Comparison of ENCODE assay signal across 9 cellular contexts in genomic region chr20:3923818-3924217, GRCh38. TPM values are rescaled to one million over a fixed set of nuclear protein-coding genes. Genes with fewer than 3 reads are reported as not detected.
DNase-seq lines count a peak whose midpoint lies in the region; ATAC-seq and TF ChIP-seq lines count a peak whose summit lies in the region.
"Had no signal": no experiment of that assay in that cellular context is flagged by ENCODE, and none has a peak within 500 bp of the region (broad histone marks: within the 10 kb centered on the region; RNA-seq: fewer than 3 reads in every experiment).

No MANE protein-coding gene starts in this region.

- H3K4me1 ChIP-seq in HEK293 (ENCODE audit: control insufficient read depth, insufficient read depth, low read length) (no peaks in the 10 kb centered on the region), adipocyte (ENCODE audit: control insufficient read depth, insufficient read depth, low read length) (peaks cover 57% of the 10 kb centered on the region), left lung (peaks cover 4 to 77% of the 10 kb centered on the region in 2 donors)

- H3K27me3 ChIP-seq in adipocyte (replicated peaks; ENCODE audit: control insufficient read depth, insufficient read depth, low read length) (no peaks in the 10 kb centered on the region), left lung (no peaks in the 10 kb centered on the region)

- H3K4me3 ChIP-seq in HEK293 (ENCODE audit: low read depth, low read length) (no peak overlapping the region), adipocyte (ENCODE audit: low read length) (no peak overlapping the region), left lung (no peak overlapping the region)

- peak overlapping the region; percentile 52 for H3K9ac ChIP-seq in adipocyte (ENCODE audit: low read length)

- H3K9me3 ChIP-seq in HEK293 (ENCODE audit: control insufficient read depth, insufficient read depth, low read depth, low read length) = no peaks in the 10 kb centered on the region
- no peaks in the 10 kb centered on the region for H3K9me3 ChIP-seq in adipocyte (ENCODE audit: control insufficient read depth, low read length)
- H3K9me3 ChIP-seq in left lung = no peaks in the 10 kb centered on the region

- POLR2A ChIA-PET in HEK293 (lab: Yijun Ruan, JAX) = no interaction called here

- DNase-seq in Ammon's horn (ENCODE audit: low spot score) = peak; percentile 56
- DNase-seq in adipocyte (ENCODE audit: low read depth) = peak; percentile 77
- DNase-seq in left lung = no peak
- no peak for DNase-seq in NCI-H748 (lab: John Stamatoyannopoulos, UW; ENCODE audit: unreplicated experiment)
- no peak for DNase-seq in DMS79 treated with DMSO at 0.1 percent for 48 hours (lab: John Stamatoyannopoulos, UW)
- DNase-seq: NCI-H446 treated with DMSO at 0.1 percent for 48 hours had no signal

- intact Hi-C loops in left lung (cut with DNase I) = no loop called here

- peaks cover 48 to 68% of the 10 kb centered on the region in 2 experiments for H3K36me3 ChIP-seq in HEK293 (ENCODE audit: control insufficient read depth in 2 of 2, insufficient read depth in 1 of 2, low read length in 2 of 2)
- H3K36me3 ChIP-seq in adipocyte (ENCODE audit: control insufficient read depth, insufficient read depth, low read length, severe bottlenecking) = peaks cover 41% of the 10 kb centered on the region
- peaks cover 0 to 67% of the 10 kb centered on the region in 2 donors for H3K36me3 ChIP-seq in left lung

- CTCF ChIA-PET in HEK293 (lab: Yijun Ruan, JAX) = no interaction called here

- no peak overlapping the region for H3K27ac ChIP-seq in HEK293 (ENCODE audit: extremely low read depth, low read depth, low read length)
- peak overlapping the region in 1 of 2 donors; percentile 85 for H3K27ac ChIP-seq in left lung

- no peak for TF ChIP-seq CTCF in HEK293 (tag by site-specific recombination; IDR thresholded peaks at IDR 0.05)
- no peak for TF ChIP-seq CTCF in left lung (IDR thresholded peaks at IDR 0.05)

- ATAC-seq in left lung = peak; percentile 8
- no peak for ATAC-seq in HG02763 (IDR thresholded peaks at IDR 0.05; ENCODE audit: unreplicated experiment)
- ATAC-seq in GM21529 (IDR thresholded peaks at IDR 0.05; ENCODE audit: unreplicated experiment) = no peak

TF ChIP-seq in HEK293, 187 proteins besides CTCF, POLR2A, EP300 and RAD21:
- no peak for TF ChIP-seq ZNF423 (tag by site-specific recombination; IDR thresholded peaks at IDR 0.05)
- no peak for TF ChIP-seq ZNF133 (tag by site-specific recombination; IDR thresholded peaks at IDR 0.05)
- no peak for TF ChIP-seq KLF9 (tag by site-specific recombination; IDR thresholded peaks at IDR 0.05; ENCODE audit: low read depth)
- TF ChIP-seq EGR2 (tag by site-specific recombination; IDR thresholded peaks at IDR 0.05; ENCODE audit: low read depth) = peak; percentile 43; the same call in 1 of the 2 replicates
- no peak for TF ChIP-seq ZNF544 (tag by site-specific recombination; IDR thresholded peaks at IDR 0.05)
- TF ChIP-seq ZFHX2 (tag by site-specific recombination; conservative IDR thresholded peaks at IDR 0.05) = peak; percentile 74
- 0 out of 2 replicates have a peak, but pooled peaks have one; percentile 9 for TF ChIP-seq ZEB2 (tag by site-specific recombination; IDR thresholded peaks at IDR 0.05)
- TF ChIP-seq REST (tag by site-specific recombination; IDR thresholded peaks at IDR 0.05) = no peak
- no peak for TF ChIP-seq SCRT2 (tag by site-specific recombination; IDR thresholded peaks at IDR 0.05)
- TF ChIP-seq ZNF704 (tag by site-specific recombination; IDR thresholded peaks at IDR 0.05) = no peak

RNA-seq across cellular contexts. Expression of gene PANK2, which starts 34.6 kb away (rescaled TPM):
- total RNA-seq in left lung = 10 to 100 TPM; 39.4 to 47.8 TPM

Comparison
In these comparisons a context has a peak if more than half of its experiments do, and no peak if none do; other contexts are left out.
1. DNase-seq: peak in Ammon's horn (single experiment) and adipocyte (single experiment); none in left lung (0 of 2), NCI-H748 (single experiment) and DMS79 treated with DMSO at 0.1 percent for 48 hours (single experiment).